Comparison of ENCODE assay signal across 1 cellular context in genomic region chr5:119080975-119081374, GRCh38.
TF ChIP-seq lines count a peak whose summit lies in the region.

No MANE protein-coding gene starts in this region.

TF ChIP-seq in GM23338, 12 proteins besides CTCF, POLR2A, EP300 and RAD21 (continued from another document):
- TF ChIP-seq ZNF462 (CRISPR knock-in tag; IDR thresholded peaks at IDR 0.05) (no peak), STAT1 (IDR thresholded peaks at IDR 0.05; ENCODE audit: unreplicated experiment) (no peak), ETS1 (IDR thresholded peaks at IDR 0.05) (no peak), JUNB (IDR thresholded peaks at IDR 0.05; ENCODE audit: unreplicated experiment) (no peak), NANOG (IDR thresholded peaks at IDR 0.05; ENCODE audit: borderline replicate concordance) (no peak), ZNF114 (CRISPR knock-in tag; IDR thresholded peaks at IDR 0.05) (no peak), EZH2 (IDR thresholded peaks at IDR 0.05; ENCODE audit: low read depth, unreplicated experiment) (no peak), POLR2AphosphoS5 (IDR thresholded peaks at IDR 0.05; ENCODE audit: low read depth) (no peak), REST (IDR thresholded peaks at IDR 0.05; ENCODE audit: unreplicated experiment) (no peak)
